19 cellular contexts compared by ENCODE assay signal in the genomic region with DNA sequence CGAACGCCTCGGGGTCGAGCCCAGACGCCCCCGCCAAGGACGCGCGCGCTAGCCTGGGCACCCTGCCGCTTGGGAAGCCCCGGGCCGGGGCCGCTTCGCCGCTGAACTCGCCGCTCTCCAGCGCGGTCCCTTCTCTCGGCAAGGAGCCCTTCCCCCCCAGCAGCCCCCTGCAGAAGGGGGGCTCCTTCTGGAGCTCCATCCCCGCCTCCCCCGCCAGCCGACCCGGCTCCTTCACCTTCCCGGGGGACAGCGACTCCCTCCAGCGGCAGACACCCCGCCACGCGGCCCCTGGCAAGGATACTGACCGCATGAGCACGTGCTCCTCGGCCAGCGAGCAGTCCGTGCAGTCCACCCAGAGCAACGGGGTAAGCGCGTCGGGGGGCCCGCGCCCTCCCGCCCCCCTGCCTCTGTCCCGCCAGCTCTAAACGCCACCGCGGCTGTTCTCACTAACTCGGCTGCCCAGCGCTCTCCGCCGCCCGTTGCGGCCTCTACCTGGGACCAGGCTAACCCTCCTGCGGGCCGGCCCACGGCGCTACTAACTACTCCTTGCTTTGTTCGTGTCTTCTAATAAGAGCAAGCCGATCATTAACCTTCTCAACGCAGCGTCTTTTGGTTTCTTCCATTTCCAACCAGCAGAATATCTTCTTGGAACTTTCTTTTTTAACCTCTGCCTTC.
"Had no signal": no experiment of that assay in that cellular context is flagged by ENCODE, and none has a peak within 500 bp of the region (broad histone marks: within the 10 kb centered on the region; RNA-seq: fewer than 3 reads in every experiment).

No MANE protein-coding gene starts in this region.

- H3K27me3 ChIP-seq: gastrocnemius medialis, heart right ventricle, sigmoid colon, spleen had no signal

- H3K4me3 Mint-ChIP-seq: activated B cell treated with CpG ODN at 0.5 μM for 24 hours; activated CD4-positive, alpha-beta T cell treated with anti-CD3 and anti-CD28 coated beads, Interleukin-2, amount 10 ng/mL, durations not matched to agents 24 days and 14 days; activated naive CD8-positive, alpha-beta T cell treated with anti-CD3 and anti-CD28 coated beads, Interleukin-2, amount 10 ng/mL, durations not matched to agents 7 days and 5 days; activated T-cell treated with anti-CD3 and anti-CD28 coated beads, Interleukin-2, amount 50 U/mL, for 72 hours; natural killer cell; stimulated activated naive CD8-positive, alpha-beta T cell treated with anti-CD3 and anti-CD28 coated beads, Interleukin-15, amount 100 ng/mL, for 72 hours had no signal

- H3K4me1 Mint-ChIP-seq: activated B cell treated with CpG ODN at 0.5 μM for 24 hours; stimulated activated naive CD8-positive, alpha-beta T cell treated with anti-CD3 and anti-CD28 coated beads, Interleukin-15, amount 100 ng/mL, for 72 hours had no signal

- H3K9me3 Mint-ChIP-seq: activated B cell treated with CpG ODN at 0.5 μM for 24 hours; activated CD4-positive, alpha-beta T cell treated with anti-CD3 and anti-CD28 coated beads, Interleukin-2, amount 10 ng/mL, durations not matched to agents 24 days and 14 days; natural killer cell had no signal

- ATAC-seq: activated T-cell treated with anti-CD3 and anti-CD28 coated beads, Interleukin-2, amount 50 U/mL, for 72 hours; gastrocnemius medialis; heart right ventricle; left ventricle myocardium superior; natural killer cell had no signal

- H3K4me3 ChIP-seq: gastrocnemius medialis, heart right ventricle, sigmoid colon, spleen, thoracic aorta had no signal

- H3K27ac ChIP-seq: gastrocnemius medialis, heart right ventricle, sigmoid colon, spleen, thoracic aorta had no signal

- H3K27ac Mint-ChIP-seq: activated B cell treated with CpG ODN at 0.5 μM for 24 hours; activated CD4-positive, alpha-beta T cell treated with anti-CD3 and anti-CD28 coated beads, Interleukin-2, amount 10 ng/mL, durations not matched to agents 24 days and 14 days; activated naive CD8-positive, alpha-beta T cell treated with anti-CD3 and anti-CD28 coated beads, Interleukin-2, amount 10 ng/mL, durations not matched to agents 7 days and 5 days; activated T-cell treated with anti-CD3 and anti-CD28 coated beads, Interleukin-2, amount 50 U/mL, for 72 hours; natural killer cell had no signal

- FAIRE-seq: keratinocyte had no signal

- H3K9me3 ChIP-seq: gastrocnemius medialis, heart right ventricle, sigmoid colon, spleen, thoracic aorta had no signal

- H3K27me3 Mint-ChIP-seq: activated B cell treated with CpG ODN at 0.5 μM for 24 hours; activated CD4-positive, alpha-beta T cell treated with anti-CD3 and anti-CD28 coated beads, Interleukin-2, amount 10 ng/mL, durations not matched to agents 24 days and 14 days; activated naive CD8-positive, alpha-beta T cell treated with anti-CD3 and anti-CD28 coated beads, Interleukin-2, amount 10 ng/mL, durations not matched to agents 7 days and 5 days; stimulated activated naive CD8-positive, alpha-beta T cell treated with anti-CD3 and anti-CD28 coated beads, Interleukin-15, amount 100 ng/mL, for 72 hours had no signal

- DNase-seq: activated B cell treated with CpG ODN at 0.5 μM for 24 hours; activated CD4-positive, alpha-beta T cell treated with anti-CD3 and anti-CD28 coated beads, Interleukin-2, amount 10 ng/mL, durations not matched to agents 24 days and 14 days; activated CD8-positive, alpha-beta memory T cell treated with anti-CD3 and anti-CD28 coated beads, Interleukin-2, amount 50 U/mL, for 48 hours; activated gamma-delta T cell; activated naive CD8-positive, alpha-beta T cell treated with anti-CD3 and anti-CD28 coated beads, Interleukin-2, amount 10 ng/mL, durations not matched to agents 7 days and 5 days; activated T-cell treated with anti-CD3 and anti-CD28 coated beads, Interleukin-2, amount 50 U/mL, for 72 hours; erythroblast; gastrocnemius medialis; heart right ventricle; left ventricle myocardium superior; mesenchymal stem cell; natural killer cell; occipital lobe; sigmoid colon; spleen; stimulated activated naive CD8-positive, alpha-beta T cell treated with anti-CD3 and anti-CD28 coated beads, Interleukin-15, amount 100 ng/mL, for 72 hours; T-helper 2 cell had no signal
